8 cellular contexts compared by ENCODE assay signal in the genomic region with DNA sequence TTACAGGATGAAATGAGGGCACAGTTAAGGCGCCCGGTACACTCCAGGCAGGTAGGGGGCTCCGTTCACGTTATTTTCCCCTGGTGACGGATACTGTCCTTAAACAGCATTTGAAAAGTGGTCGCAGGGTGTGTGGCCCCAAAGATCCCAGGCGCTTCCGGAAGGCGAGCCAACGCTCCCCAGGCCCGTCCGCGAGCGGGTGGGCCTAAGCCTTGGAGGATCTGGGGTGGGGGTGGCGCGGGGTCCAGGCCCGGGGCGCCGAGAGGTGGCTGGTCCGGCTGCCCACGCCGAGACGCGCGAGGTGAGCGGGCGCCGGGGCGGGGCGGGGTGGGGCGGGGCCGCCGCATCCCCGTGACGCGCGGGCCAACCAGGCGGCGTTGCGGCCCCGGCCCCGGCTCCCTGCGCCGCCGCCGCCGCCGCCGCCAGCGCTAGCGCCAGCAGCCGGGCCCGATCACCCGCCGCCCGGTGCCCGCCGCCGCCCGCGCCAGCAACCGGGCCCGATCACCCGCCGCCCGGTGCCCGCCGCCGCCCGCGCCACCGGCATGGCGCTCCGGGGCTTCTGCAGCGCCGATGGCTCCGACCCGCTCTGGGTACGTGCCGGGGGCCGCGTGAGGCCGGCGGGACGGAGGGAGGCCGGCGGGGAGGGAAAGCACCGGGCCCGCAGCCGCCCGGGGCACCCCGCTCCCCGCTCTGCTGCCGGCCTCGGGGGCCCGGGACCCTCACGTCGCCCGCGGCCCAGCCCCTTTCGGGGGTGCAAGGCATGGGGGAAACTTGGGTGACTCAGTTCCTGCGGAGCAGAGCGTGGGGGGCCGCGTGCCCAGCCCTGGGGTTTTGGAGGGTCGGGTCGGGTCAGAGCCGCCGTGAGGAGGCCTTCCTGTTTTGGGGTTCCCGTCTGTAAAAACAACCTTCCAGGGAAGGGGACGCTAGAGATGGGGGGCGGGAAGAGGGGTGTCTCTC. TPM values are rescaled to one million over a fixed set of nuclear protein-coding genes. Genes with fewer than 3 reads are reported as not detected.
DNase-seq lines count a peak whose midpoint lies in the region; ATAC-seq lines count a peak whose summit lies in the region.

A gene (plus strand): TSS at position 407 of the 957 bp plus-strand sequence. CDS start 136 bp downstream, at position 543.

- POLR2A ChIA-PET in activated CD4-positive, alpha-beta T cell treated with anti-CD3 and anti-CD28 coated beads, Interleukin-2, amount 10 ng/mL, durations not matched to agents 7 days and 5 days (lab: Charles Lee): interaction anchor here (1.1 kb wide), 1 partner anchor 10 kb away, joined by 11 read pairs; no protein-coding TSS in a partner anchor

- H3K27ac Mint-ChIP-seq in activated CD4-positive, alpha-beta T cell treated with anti-CD3 and anti-CD28 coated beads, Interleukin-2, amount 10 ng/mL, durations not matched to agents 7 days and 5 days: peak within 1 kb of the TSS; percentile 92

- peak; percentile 22 for DNase-seq in COR-L47 (lab: John Stamatoyannopoulos, UW)
- peak; percentile 40 for DNase-seq in M059J (ENCODE audit: low read depth)
- peak; percentile 46 for DNase-seq in activated CD4-positive, alpha-beta T cell treated with anti-CD3 and anti-CD28 coated beads, Interleukin-2, amount 10 ng/mL, durations not matched to agents 7 days and 5 days
- peak; percentile 21 for DNase-seq in medulla oblongata (ENCODE audit: extremely low spot score)
- DNase-seq in stimulated activated CD8-positive, alpha-beta memory T cell treated with anti-CD3 and anti-CD28 coated beads, Interleukin-15, amount 100 ng/mL, for 4 hours (ENCODE audit: low read depth in 2 of 2): peak; percentile 55 to 66

- peak within 1 kb of the TSS; percentile 69 to 71 for H3K9ac ChIP-seq in duodenal mucosa (ENCODE audit: low read depth in 1 of 2, low read length in 2 of 2)

- H3K27me3 Mint-ChIP-seq in activated CD4-positive, alpha-beta T cell treated with anti-CD3 and anti-CD28 coated beads, Interleukin-2, amount 10 ng/mL, durations not matched to agents 7 days and 5 days: no peaks in the 10 kb centered on the region

- ATAC-seq in GM21423 (IDR thresholded peaks at IDR 0.05; ENCODE audit: unreplicated experiment) (peak; percentile 48), GM18861 (IDR thresholded peaks at IDR 0.05; ENCODE audit: unreplicated experiment) (no peak)

- CTCF ChIA-PET in activated CD4-positive, alpha-beta T cell treated with anti-CD3 and anti-CD28 coated beads, Interleukin-2, amount 10 ng/mL, durations not matched to agents 7 days and 5 days (lab: Charles Lee): interaction anchor here (0.7 to 2.5 kb wide), 6 partner anchors 9 to 78 kb away, joined by 3 to 9 read pairs (median 4); no protein-coding TSS in a partner anchor

- H3K4me3 Mint-ChIP-seq in activated CD4-positive, alpha-beta T cell treated with anti-CD3 and anti-CD28 coated beads, Interleukin-2, amount 10 ng/mL, durations not matched to agents 7 days and 5 days: peak within 1 kb of the TSS; percentile 97

- H3K4me1 Mint-ChIP-seq in activated CD4-positive, alpha-beta T cell treated with anti-CD3 and anti-CD28 coated beads, Interleukin-2, amount 10 ng/mL, durations not matched to agents 7 days and 5 days: peaks cover 43% of the 10 kb centered on the region

- H3K4me1 ChIP-seq in duodenal mucosa (ENCODE audit: control insufficient read depth in 1 of 2, insufficient read depth in 2 of 2, low read length in 2 of 2): peaks cover 13 to 28% of the 10 kb centered on the region in 2 donors

- peak within 1 kb of the TSS; percentile 82 to 83 for H3K4me3 ChIP-seq in duodenal mucosa (ENCODE audit: low read depth in 1 of 2, low read length in 2 of 2)

- H3K9me3 ChIP-seq in duodenal mucosa (ENCODE audit: control insufficient read depth in 1 of 2, low read length in 2 of 2): no peaks in the 10 kb centered on the region

- H3K9me3 Mint-ChIP-seq in activated CD4-positive, alpha-beta T cell treated with anti-CD3 and anti-CD28 coated beads, Interleukin-2, amount 10 ng/mL, durations not matched to agents 7 days and 5 days: no peaks in the 10 kb centered on the region

- peaks cover 18% of the 10 kb centered on the region for H3K36me3 Mint-ChIP-seq in activated CD4-positive, alpha-beta T cell treated with anti-CD3 and anti-CD28 coated beads, Interleukin-2, amount 10 ng/mL, durations not matched to agents 7 days and 5 days (ENCODE audit: low read depth)

- H3K36me3 ChIP-seq in duodenal mucosa (ENCODE audit: control insufficient read depth in 1 of 2, insufficient read depth in 2 of 2, low read length in 2 of 2): no peaks in the 10 kb centered on the region

- peak within 1 kb of the TSS; percentile 68 for H3K27ac ChIP-seq in duodenal mucosa (ENCODE audit: low read depth, low read length)

- H3K27me3 ChIP-seq in duodenal mucosa (ENCODE audit: control insufficient read depth in 1 of 2, insufficient read depth in 2 of 2, low read length in 2 of 2): no peaks in the 10 kb centered on the region

RNA-seq across cellular contexts. Expression of the gene that starts here (rescaled TPM):
- total RNA-seq in M059J (2014; rRNA removed; shearing (Covaris generic)): 11.3 and 21.5 TPM in 2 replicates
- total RNA-seq in activated CD4-positive, alpha-beta T cell treated with anti-CD3 and anti-CD28 coated beads, Interleukin-2, amount 10 ng/mL, durations not matched to agents 7 days and 5 days: 10 to 100 TPM; 51.7 to 55.2 TPM
